3 cellular contexts compared by ENCODE assay signal in the genomic region with DNA sequence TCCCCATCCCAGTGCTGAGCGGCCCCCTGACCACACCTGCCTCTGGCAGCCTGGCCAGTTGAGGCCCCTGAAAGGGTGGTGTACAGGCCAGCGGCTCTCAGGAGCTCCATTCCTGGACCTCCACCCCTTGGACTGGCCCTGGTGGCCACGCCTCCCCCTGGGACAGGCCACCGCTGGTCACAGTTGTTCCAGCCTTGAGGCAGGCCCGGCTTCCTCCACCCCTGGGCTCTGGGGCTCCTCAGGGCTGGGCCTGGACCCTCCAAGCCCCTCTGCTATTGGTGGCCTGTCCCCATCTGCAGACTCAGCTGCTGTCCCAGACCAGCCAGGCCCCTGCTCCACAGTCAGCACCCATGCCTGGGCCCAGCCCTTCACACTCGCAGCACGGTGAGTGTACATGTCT.
TF ChIP-seq lines count a peak whose summit lies in the region.

No MANE protein-coding gene starts in this region.

TF ChIP-seq in SK-N-SH, 30 proteins besides CTCF, POLR2A, EP300 and RAD21:
- no peak for TF ChIP-seq TEAD4 (IDR thresholded peaks at IDR 0.05; ENCODE audit: borderline replicate concordance, insufficient read depth)
- no peak for TF ChIP-seq SIN3A (IDR thresholded peaks at IDR 0.05; ENCODE audit: borderline replicate concordance, low read depth, low read length)
- TF ChIP-seq ELF1 (IDR thresholded peaks at IDR 0.05): no peak
- TF ChIP-seq NRF1 (IDR thresholded peaks at IDR 0.05; ENCODE audit: low read depth, low read length): no peak
- TF ChIP-seq TAF1 (IDR thresholded peaks at IDR 0.05; ENCODE audit: borderline replicate concordance, low read depth, low read length): no peak
- no peak for TF ChIP-seq FOXM1 (IDR thresholded peaks at IDR 0.05; ENCODE audit: low read depth)
- TF ChIP-seq, protein P1, sequence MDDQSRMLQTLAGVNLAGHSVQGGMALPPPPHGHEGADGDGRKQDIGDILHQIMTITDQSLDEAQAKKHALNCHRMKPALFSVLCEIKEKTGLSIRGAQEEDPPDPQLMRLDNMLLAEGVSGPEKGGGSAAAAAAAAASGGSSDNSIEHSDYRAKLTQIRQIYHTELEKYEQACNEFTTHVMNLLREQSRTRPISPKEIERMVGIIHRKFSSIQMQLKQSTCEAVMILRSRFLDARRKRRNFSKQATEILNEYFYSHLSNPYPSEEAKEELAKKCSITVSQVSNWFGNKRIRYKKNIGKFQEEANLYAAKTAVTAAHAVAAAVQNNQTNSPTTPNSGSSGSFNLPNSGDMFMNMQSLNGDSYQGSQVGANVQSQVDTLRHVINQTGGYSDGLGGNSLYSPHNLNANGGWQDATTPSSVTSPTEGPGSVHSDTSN (IDR thresholded peaks at IDR 0.05): no peak
- TF ChIP-seq GATA2 (CRISPR knock-in tag; IDR thresholded peaks at IDR 0.05): no peak
- TF ChIP-seq MXI1 (IDR thresholded peaks at IDR 0.05; ENCODE audit: low read depth, low read length): no peak
- no peak for TF ChIP-seq RXRA (IDR thresholded peaks at IDR 0.05; ENCODE audit: borderline replicate concordance, low read depth)
- TF ChIP-seq MEF2A (IDR thresholded peaks at IDR 0.05; ENCODE audit: borderline replicate concordance, low read depth): no peak
- no peak for TF ChIP-seq NFIC (IDR thresholded peaks at IDR 0.05; ENCODE audit: borderline replicate concordance)
- TF ChIP-seq GABPA (IDR thresholded peaks at IDR 0.05; ENCODE audit: low read depth): no peak
- TF ChIP-seq FOSL2 (IDR thresholded peaks at IDR 0.05; ENCODE audit: borderline replicate concordance, low read depth): no peak
- no peak for TF ChIP-seq YY1 (IDR thresholded peaks at IDR 0.05; ENCODE audit: low read depth)
- TF ChIP-seq SMC3 (IDR thresholded peaks at IDR 0.05; ENCODE audit: low read depth, low read length): no peak
- TF ChIP-seq TCF12 (IDR thresholded peaks at IDR 0.05): no peak
TF ChIP-seq in SK-N-SH: peak in this region for 0.

TF ChIP-seq in SK-N-SH treated with all-trans-retinoic acid at 6 μM for 48 hours, 23 proteins besides CTCF, POLR2A, EP300 and RAD21 (continues in another document):
- TF ChIP-seq, protein P2, sequence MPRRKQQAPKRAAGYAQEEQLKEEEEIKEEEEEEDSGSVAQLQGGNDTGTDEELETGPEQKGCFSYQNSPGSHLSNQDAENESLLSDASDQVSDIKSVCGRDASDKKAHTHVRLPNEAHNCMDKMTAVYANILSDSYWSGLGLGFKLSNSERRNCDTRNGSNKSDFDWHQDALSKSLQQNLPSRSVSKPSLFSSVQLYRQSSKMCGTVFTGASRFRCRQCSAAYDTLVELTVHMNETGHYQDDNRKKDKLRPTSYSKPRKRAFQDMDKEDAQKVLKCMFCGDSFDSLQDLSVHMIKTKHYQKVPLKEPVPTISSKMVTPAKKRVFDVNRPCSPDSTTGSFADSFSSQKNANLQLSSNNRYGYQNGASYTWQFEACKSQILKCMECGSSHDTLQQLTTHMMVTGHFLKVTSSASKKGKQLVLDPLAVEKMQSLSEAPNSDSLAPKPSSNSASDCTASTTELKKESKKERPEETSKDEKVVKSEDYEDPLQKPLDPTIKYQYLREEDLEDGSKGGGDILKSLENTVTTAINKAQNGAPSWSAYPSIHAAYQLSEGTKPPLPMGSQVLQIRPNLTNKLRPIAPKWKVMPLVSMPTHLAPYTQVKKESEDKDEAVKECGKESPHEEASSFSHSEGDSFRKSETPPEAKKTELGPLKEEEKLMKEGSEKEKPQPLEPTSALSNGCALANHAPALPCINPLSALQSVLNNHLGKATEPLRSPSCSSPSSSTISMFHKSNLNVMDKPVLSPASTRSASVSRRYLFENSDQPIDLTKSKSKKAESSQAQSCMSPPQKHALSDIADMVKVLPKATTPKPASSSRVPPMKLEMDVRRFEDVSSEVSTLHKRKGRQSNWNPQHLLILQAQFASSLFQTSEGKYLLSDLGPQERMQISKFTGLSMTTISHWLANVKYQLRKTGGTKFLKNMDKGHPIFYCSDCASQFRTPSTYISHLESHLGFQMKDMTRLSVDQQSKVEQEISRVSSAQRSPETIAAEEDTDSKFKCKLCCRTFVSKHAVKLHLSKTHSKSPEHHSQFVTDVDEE (CRISPR knock-in tag; IDR thresholded peaks at IDR 0.05): no peak
- no peak for TF ChIP-seq TCF4 (CRISPR knock-in tag; IDR thresholded peaks at IDR 0.05; ENCODE audit: borderline replicate concordance)
- TF ChIP-seq BACH2 (CRISPR knock-in tag; IDR thresholded peaks at IDR 0.05; ENCODE audit: borderline replicate concordance): no peak
- TF ChIP-seq ISL1 (CRISPR knock-in tag; IDR thresholded peaks at IDR 0.05): no peak
- no peak for TF ChIP-seq ZNF70 (CRISPR knock-in tag; IDR thresholded peaks at IDR 0.05)
- TF ChIP-seq, protein P3, sequence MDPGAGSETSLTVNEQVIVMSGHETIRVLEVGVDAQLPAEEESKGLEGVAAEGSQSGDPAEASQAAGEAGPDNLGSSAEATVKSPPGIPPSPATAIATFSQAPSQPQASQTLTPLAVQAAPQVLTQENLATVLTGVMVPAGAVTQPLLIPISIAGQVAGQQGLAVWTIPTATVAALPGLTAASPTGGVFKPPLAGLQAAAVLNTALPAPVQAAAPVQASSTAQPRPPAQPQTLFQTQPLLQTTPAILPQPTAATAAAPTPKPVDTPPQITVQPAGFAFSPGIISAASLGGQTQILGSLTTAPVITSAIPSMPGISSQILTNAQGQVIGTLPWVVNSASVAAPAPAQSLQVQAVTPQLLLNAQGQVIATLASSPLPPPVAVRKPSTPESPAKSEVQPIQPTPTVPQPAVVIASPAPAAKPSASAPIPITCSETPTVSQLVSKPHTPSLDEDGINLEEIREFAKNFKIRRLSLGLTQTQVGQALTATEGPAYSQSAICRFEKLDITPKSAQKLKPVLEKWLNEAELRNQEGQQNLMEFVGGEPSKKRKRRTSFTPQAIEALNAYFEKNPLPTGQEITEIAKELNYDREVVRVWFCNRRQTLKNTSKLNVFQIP (CRISPR knock-in tag; IDR thresholded peaks at IDR 0.05; ENCODE audit: borderline replicate concordance, low read depth): no peak
- TF ChIP-seq, protein P4, sequence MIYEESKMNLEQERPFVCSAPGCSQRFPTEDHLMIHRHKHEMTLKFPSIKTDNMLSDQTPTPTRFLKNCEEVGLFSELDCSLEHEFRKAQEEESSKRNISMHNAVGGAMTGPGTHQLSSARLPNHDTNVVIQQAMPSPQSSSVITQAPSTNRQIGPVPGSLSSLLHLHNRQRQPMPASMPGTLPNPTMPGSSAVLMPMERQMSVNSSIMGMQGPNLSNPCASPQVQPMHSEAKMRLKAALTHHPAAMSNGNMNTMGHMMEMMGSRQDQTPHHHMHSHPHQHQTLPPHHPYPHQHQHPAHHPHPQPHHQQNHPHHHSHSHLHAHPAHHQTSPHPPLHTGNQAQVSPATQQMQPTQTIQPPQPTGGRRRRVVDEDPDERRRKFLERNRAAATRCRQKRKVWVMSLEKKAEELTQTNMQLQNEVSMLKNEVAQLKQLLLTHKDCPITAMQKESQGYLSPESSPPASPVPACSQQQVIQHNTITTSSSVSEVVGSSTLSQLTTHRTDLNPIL (CRISPR knock-in tag; IDR thresholded peaks at IDR 0.05; ENCODE audit: low read depth): no peak
- TF ChIP-seq, protein P5, sequence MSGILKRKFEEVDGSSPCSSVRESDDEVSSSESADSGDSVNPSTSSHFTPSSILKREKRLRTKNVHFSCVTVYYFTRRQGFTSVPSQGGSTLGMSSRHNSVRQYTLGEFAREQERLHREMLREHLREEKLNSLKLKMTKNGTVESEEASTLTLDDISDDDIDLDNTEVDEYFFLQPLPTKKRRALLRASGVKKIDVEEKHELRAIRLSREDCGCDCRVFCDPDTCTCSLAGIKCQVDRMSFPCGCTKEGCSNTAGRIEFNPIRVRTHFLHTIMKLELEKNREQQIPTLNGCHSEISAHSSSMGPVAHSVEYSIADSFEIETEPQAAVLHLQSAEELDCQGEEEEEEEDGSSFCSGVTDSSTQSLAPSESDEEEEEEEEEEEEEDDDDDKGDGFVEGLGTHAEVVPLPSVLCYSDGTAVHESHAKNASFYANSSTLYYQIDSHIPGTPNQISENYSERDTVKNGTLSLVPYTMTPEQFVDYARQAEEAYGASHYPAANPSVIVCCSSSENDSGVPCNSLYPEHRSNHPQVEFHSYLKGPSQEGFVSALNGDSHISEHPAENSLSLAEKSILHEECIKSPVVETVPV (CRISPR knock-in tag; IDR thresholded peaks at IDR 0.05): no peak
- TF ChIP-seq ARNTL (CRISPR knock-in tag; IDR thresholded peaks at IDR 0.05; ENCODE audit: borderline replicate concordance, low read depth): no peak

TF ChIP-seq in H1, 55 proteins besides CTCF, POLR2A, EP300 and RAD21:
- TF ChIP-seq CHD2 (IDR thresholded peaks at IDR 0.05; ENCODE audit: low read length) (no peak), PHF8 (conservative IDR thresholded peaks at IDR 0.05; ENCODE audit: low read depth, low read length) (no peak), TCF12 (IDR thresholded peaks at IDR 0.05; ENCODE audit: low read depth, low read length) (no peak), TAF1 (IDR thresholded peaks at IDR 0.05; ENCODE audit: low read depth, low read length) (no peak), TEAD4 (IDR thresholded peaks at IDR 0.05; ENCODE audit: low read depth, low read length) (no peak), SP2 (IDR thresholded peaks at IDR 0.05; ENCODE audit: low read length) (no peak), CTBP2 (IDR thresholded peaks at IDR 0.05; ENCODE audit: borderline replicate concordance, insufficient read depth, insufficient read length, low read length) (no peak), ASH2L (IDR thresholded peaks at IDR 0.05; ENCODE audit: low read length) (no peak), HDAC2 (IDR thresholded peaks at IDR 0.05; ENCODE audit: borderline replicate concordance in 1 of 2, low read depth in 2 of 2, low read length in 2 of 2) (no peak), KDM4A (IDR thresholded peaks at IDR 0.05; ENCODE audit: low read depth, low read length, severe bottlenecking) (no peak), SIRT6 (IDR thresholded peaks at IDR 0.05; ENCODE audit: low read length) (no peak), CREB1 (IDR thresholded peaks at IDR 0.05) (no peak), SUZ12 (IDR thresholded peaks at IDR 0.05; ENCODE audit: low read length) (no peak), EGR1 (IDR thresholded peaks at IDR 0.05; ENCODE audit: borderline replicate concordance, low read depth, low read length) (no peak), POLR2AphosphoS5 (IDR thresholded peaks at IDR 0.05; ENCODE audit: low read depth, low read length) (no peak), RNF2 (IDR thresholded peaks at IDR 0.05; ENCODE audit: borderline replicate concordance, low read depth, low read length, missing control alignments, poor library complexity, severe bottlenecking) (no peak)
- TF ChIP-seq, protein P6, sequence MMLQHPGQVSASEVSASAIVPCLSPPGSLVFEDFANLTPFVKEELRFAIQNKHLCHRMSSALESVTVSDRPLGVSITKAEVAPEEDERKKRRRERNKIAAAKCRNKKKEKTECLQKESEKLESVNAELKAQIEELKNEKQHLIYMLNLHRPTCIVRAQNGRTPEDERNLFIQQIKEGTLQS (IDR thresholded peaks at IDR 0.05; ENCODE audit: insufficient read depth, low read depth, low read length): no peak
